ENCODE assay signal across 8 cellular contexts in the genomic region with DNA sequence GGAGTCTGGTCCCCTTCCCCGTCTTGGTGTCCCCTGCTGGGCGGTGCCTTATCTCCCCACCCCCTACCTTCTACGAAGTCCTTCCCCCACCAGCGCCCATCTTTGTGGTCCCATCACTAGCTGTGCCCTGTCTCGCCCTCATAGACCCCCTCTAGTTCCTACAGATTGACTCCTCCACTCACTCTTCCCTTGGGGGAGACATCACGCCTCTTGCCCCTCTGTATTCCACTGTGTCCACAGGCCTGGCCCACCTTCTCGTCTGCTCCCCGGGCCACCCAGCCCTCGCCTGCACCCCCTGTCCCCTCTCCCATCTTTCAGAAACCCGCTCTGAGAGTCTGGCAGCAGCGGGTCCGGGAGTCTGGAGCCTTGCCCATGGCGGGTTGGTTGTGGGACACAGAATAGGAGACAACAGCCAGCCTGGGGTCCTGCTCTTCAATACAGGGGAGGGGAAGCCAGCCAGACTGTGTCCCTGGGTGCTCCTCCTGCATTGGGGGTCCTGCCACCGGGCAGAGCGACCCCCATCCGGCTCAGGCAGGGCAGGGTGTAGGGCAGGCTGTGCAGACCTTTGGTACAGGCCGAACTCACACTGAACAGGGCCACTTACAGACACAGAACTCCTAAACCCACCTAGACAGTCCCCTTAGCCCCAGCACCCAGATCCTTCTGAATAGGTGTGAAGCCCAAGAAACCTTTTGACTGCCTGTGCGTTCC. TPM values are rescaled to one million over a fixed set of nuclear protein-coding genes. Genes with fewer than 3 reads are reported as not detected.
DNase-seq lines count a peak whose midpoint lies in the region; ATAC-seq and TF ChIP-seq lines count a peak whose summit lies in the region.

No MANE protein-coding gene starts in this region.

- H3K27me3 ChIP-seq in BLaER1 treated with 17β-estradiol and CSF1 and Interleukin-3, amounts not matched to agents 10 nM and 100 nM = no peaks in the 10 kb centered on the region
- no peaks in the 10 kb centered on the region for H3K27me3 ChIP-seq in aorta (ENCODE audit: control insufficient read depth in 1 of 2, insufficient read depth in 2 of 2, low read length in 1 of 2)

- TF ChIP-seq CTCF in astrocyte of the cerebellum (IDR thresholded peaks at IDR 0.05; ENCODE audit: low read depth, low read length, missing control alignments) = no peak

- H3K9me3 Mint-ChIP-seq in memory B cell = no peaks in the 10 kb centered on the region

- peaks cover 22% of the 10 kb centered on the region for H3K4me1 Mint-ChIP-seq in memory B cell

- peak overlapping the region; percentile 99 for H3K4me3 Mint-ChIP-seq in memory B cell

- peak overlapping the region; percentile 90 to 96 (median 95) for H3K9ac ChIP-seq in BLaER1 treated with 17β-estradiol and CSF1 and Interleukin-3, amounts not matched to agents 10 nM and 100 nM

- H3K4me2 ChIP-seq in BLaER1 treated with 17β-estradiol and CSF1 and Interleukin-3, amounts not matched to agents 10 nM and 100 nM = peak overlapping the region; percentile 94 to 100 (median 97)

- H3K27ac ChIP-seq in BLaER1 treated with 17β-estradiol and CSF1 and Interleukin-3, amounts not matched to agents 10 nM and 100 nM = peak overlapping the region; percentile 93 to 99 (median 98); a peak in 21 of 22 replicates
- H3K27ac ChIP-seq in aorta (ENCODE audit: low read depth in 1 of 2, low read length in 2 of 2) = no peak overlapping the region

- WGBS in aorta, 2 donors = 28 to 32% methylated on average over 18 of the region's 18 CpGs

- peak overlapping the region; percentile 99 for H3K27ac Mint-ChIP-seq in memory B cell

- H3K9me3 ChIP-seq in BLaER1 treated with 17β-estradiol and CSF1 and Interleukin-3, amounts not matched to agents 10 nM and 100 nM (replicated peaks in 1 of 11) = no peaks in the 10 kb centered on the region
- H3K9me3 ChIP-seq in aorta (ENCODE audit: control insufficient read depth, low read length) = no peaks in the 10 kb centered on the region

- intact Hi-C loops in aorta (cut with DNase I) = loop anchor here in 1 of 2 donors (10.0 kb wide), 1 partner anchor 113 kb away; no protein-coding TSS in a partner anchor

- peaks cover 35 to 56% (median 45%) of the 10 kb centered on the region in 10 experiments for H3K4me1 ChIP-seq in BLaER1 treated with 17β-estradiol and CSF1 and Interleukin-3, amounts not matched to agents 10 nM and 100 nM
- no peaks in the 10 kb centered on the region for H3K4me1 ChIP-seq in aorta (ENCODE audit: control insufficient read depth in 1 of 2, insufficient read depth in 2 of 2, low read length in 2 of 2)

- ATAC-seq in HG03103 (IDR thresholded peaks at IDR 0.05; ENCODE audit: low read depth, unreplicated experiment) = peak; percentile 7
- ATAC-seq in memory B cell (ENCODE audit: low read depth) = no peak
- no peak for ATAC-seq in aorta (ENCODE audit: low FRiP score)
- ATAC-seq in GM21737 (IDR thresholded peaks at IDR 0.05; ENCODE audit: unreplicated experiment) = no peak
- ATAC-seq in GM18873 (IDR thresholded peaks at IDR 0.05; ENCODE audit: low FRiP score, unreplicated experiment) = no peak

- no peaks in the 10 kb centered on the region for H3K27me3 Mint-ChIP-seq in memory B cell

- no peak for DNase-seq in astrocyte of the cerebellum (ENCODE audit: low read depth)
- DNase-seq in memory B cell (ENCODE audit: low spot score in 2 of 2) = no peak
- no peak for DNase-seq in aorta
- DNase-seq in AML-193 (lab: John Stamatoyannopoulos, UW) = no peak

- peaks cover 41 to 46% (median 42%) of the 10 kb centered on the region in 11 experiments for H3K36me3 ChIP-seq in BLaER1 treated with 17β-estradiol and CSF1 and Interleukin-3, amounts not matched to agents 10 nM and 100 nM
- H3K36me3 ChIP-seq in aorta (ENCODE audit: control insufficient read depth in 1 of 2, insufficient read depth in 2 of 2, low read length in 1 of 2) = peaks cover 0 to 1% of the 10 kb centered on the region in 2 donors

- peak overlapping the region; percentile 84 to 97 (median 91) for H3K4me3 ChIP-seq in BLaER1 treated with 17β-estradiol and CSF1 and Interleukin-3, amounts not matched to agents 10 nM and 100 nM
- peak overlapping the region; percentile 98 for H3K4me3 ChIP-seq in astrocyte of the cerebellum (ENCODE audit: low read depth, low read length)
- H3K4me3 ChIP-seq in aorta (ENCODE audit: low read length in 2 of 2) = peak overlapping the region; percentile 68 to 98

- in situ Hi-C loops in astrocyte of the cerebellum (cut with HindIII; ENCODE audit: low sequenced_read_pairs) = no loop called here

- peaks cover 15 to 53% (median 38%) of the 10 kb centered on the region in 11 experiments; a peak in 20 of 22 replicates for H4K20me1 ChIP-seq in BLaER1 treated with 17β-estradiol and CSF1 and Interleukin-3, amounts not matched to agents 10 nM and 100 nM

- peaks cover 19% of the 10 kb centered on the region for H3K36me3 Mint-ChIP-seq in memory B cell

RNA-seq across cellular contexts. Expression of a gene that starts 1.1 kb away (rescaled TPM):
- 10 to 100 TPM; 52.4 to 94.0 TPM for total RNA-seq in aorta
- polyA plus RNA-seq in aorta = 10 to 100 TPM; 22.8 to 28.5 TPM

Comparison
In these comparisons a context has a peak if more than half of its experiments do, and no peak if none do; other contexts are left out.
1. H3K27ac ChIP-seq: peak in BLaER1 treated with 17β-estradiol and CSF1 and Interleukin-3, amounts not matched to agents 10 nM and 100 nM (11 of 11); none in aorta (0 of 2).
2. Peak in every context shown above with its lines, with median percentiles within 50 percentile points of each other: H3K4me3 ChIP-seq.